8 cellular contexts compared by ENCODE assay signal in genomic region chr17:48626202-48626469, GRCh38. TPM values are rescaled to one million over a fixed set of nuclear protein-coding genes. Genes with fewer than 3 reads are reported as not detected.
A peak's percentile ranks its signal among the peaks of the same experiment; 100 is the strongest.
DNase-seq lines count a peak whose midpoint lies in the region; ATAC-seq and TF ChIP-seq lines count a peak whose summit lies in the region.

Gene HOXB9, minus strand, starts transcription at chr17:48626358. Its CDS starts 89 bp downstream, at chr17:48626269.

- peak within 1 kb of the TSS; percentile 49 for H3K23ac ChIP-seq in mesendoderm (ENCODE audit: low read length)

- peak in 1 of 8 donors; percentile 7 for ATAC-seq in heart right ventricle
- ATAC-seq in left cardiac atrium, result no peak
- no peak for ATAC-seq in HG03159 (IDR thresholded peaks at IDR 0.05; ENCODE audit: unreplicated experiment)

- no peak within 1 kb of the TSS for H4K5ac ChIP-seq in mesendoderm (ENCODE audit: low read length)

- H3K4me1 ChIP-seq in heart right ventricle (peaks cover 7 to 27% (median 23%) of the 10 kb centered on the region in 9 donors), mesendoderm (ENCODE audit: control insufficient read depth, low read depth, low read length) (no peaks in the 10 kb centered on the region), uterus (peaks cover 0 to 15% of the 10 kb centered on the region in 2 donors)

- H3K36me3 ChIP-seq in heart right ventricle, result no peaks in the 10 kb centered on the region
- no peaks in the 10 kb centered on the region for H3K36me3 ChIP-seq in mesendoderm (ENCODE audit: control insufficient read depth, insufficient read depth, low read length)
- no peaks in the 10 kb centered on the region for H3K36me3 ChIP-seq in uterus

- intact Hi-C loops in heart right ventricle (cut with DNase I), result no loop called here
- intact Hi-C loops in left cardiac atrium (cut with DNase I), result no loop called here
- intact Hi-C loops in uterus (cut with DNase I; ENCODE audit: low total_unique reads), result no loop called here

- H3K9ac ChIP-seq in mesendoderm (ENCODE audit: low read length), result peak within 1 kb of the TSS; percentile 51

- H3K4me2 ChIP-seq in mesendoderm (ENCODE audit: low read length), result peak within 1 kb of the TSS; percentile 83

- H3K9me3 ChIP-seq in heart right ventricle (no peaks in the 10 kb centered on the region), uterus (no peaks in the 10 kb centered on the region)

- H2BK5ac ChIP-seq in mesendoderm (ENCODE audit: low read length), result no peak within 1 kb of the TSS

- TF ChIP-seq CTCF in heart right ventricle (IDR thresholded peaks at IDR 0.05) (no peak), uterus (IDR thresholded peaks at IDR 0.05) (no peak)

- H4K8ac ChIP-seq in mesendoderm (ENCODE audit: low read depth, low read length), result no peak within 1 kb of the TSS

- WGBS in heart right ventricle, 2 donors, result 0 to 1% methylated on average over 18 to 19 of the region's 19 CpGs
- WGBS in mesendoderm (ENCODE audit: extremely low coverage, insufficient coverage, low lambda C conversion rate), result no CpG with 5 or more reads among the region's 19 CpGs

- no peaks in the 10 kb centered on the region for H3K79me2 ChIP-seq in mesendoderm (ENCODE audit: control insufficient read depth, insufficient read depth, low read length)

- peak within 1 kb of the TSS; percentile 74 for H3K56ac ChIP-seq in mesendoderm (ENCODE audit: low read length)

- DNase-seq in heart right ventricle (no peak), left cardiac atrium (no peak), amniotic epithelial cell (ENCODE audit: low read depth) (peak; percentile 46), mesendoderm (no peak), uterus (no peak), NCI-H1436 (lab: John Stamatoyannopoulos, UW) (no peak)
- no peak for DNase-seq in stimulated activated naive CD4-positive, alpha-beta T cell treated with Interleukin-2 at 50 U/mL for 16 hours (lab: John Stamatoyannopoulos, UW)

- no peak within 1 kb of the TSS for H3K27ac ChIP-seq in heart right ventricle
- no peak within 1 kb of the TSS for H3K27ac ChIP-seq in mesendoderm (ENCODE audit: low read depth, low read length)
- H3K27ac ChIP-seq in uterus, result peak within 1 kb of the TSS; percentile 26 to 44

- peak within 1 kb of the TSS; percentile 39 for H2BK15ac ChIP-seq in mesendoderm (replicated peaks; ENCODE audit: low read depth)

- H3K4me3 ChIP-seq in heart right ventricle, result peak within 1 kb of the TSS; percentile 6 to 41 (median 35)
- peak within 1 kb of the TSS; percentile 10 for H3K4me3 ChIP-seq in mesendoderm (ENCODE audit: low read length)
- peak within 1 kb of the TSS; percentile 3 to 22 for H3K4me3 ChIP-seq in uterus

- no peak within 1 kb of the TSS for H3K4ac ChIP-seq in mesendoderm (ENCODE audit: low read depth, low read length)

- peak within 1 kb of the TSS; percentile 31 for H2BK120ac ChIP-seq in mesendoderm (ENCODE audit: low read depth, low read length)

- peak within 1 kb of the TSS; percentile 81 for H3K18ac ChIP-seq in mesendoderm (ENCODE audit: low read length)

- no peak for TF ChIP-seq POLR2A in uterus (IDR thresholded peaks at IDR 0.05)

- peaks cover 72 to 100% (median 100%) of the 10 kb centered on the region in 7 donors for H3K27me3 ChIP-seq in heart right ventricle
- peaks cover 82% of the 10 kb centered on the region for H3K27me3 ChIP-seq in mesendoderm (ENCODE audit: insufficient read depth, low read length, poor library complexity)
- H3K27me3 ChIP-seq in uterus, result peaks cover 23 to 85% of the 10 kb centered on the region in 2 donors

- H2AK5ac ChIP-seq in mesendoderm (ENCODE audit: low read length), result no peak within 1 kb of the TSS

- H3K79me1 ChIP-seq in mesendoderm (ENCODE audit: low read length), result no peaks in the 10 kb centered on the region

RNA-seq across cellular contexts. Expression of gene HOXB9, which starts in this region (rescaled TPM):
- total RNA-seq in heart right ventricle (not detected), left cardiac atrium (not detected), uterus (1 to 10 TPM in 1 of 4 donors, under 1 TPM in 1, not detected in 2; 0.43 to 1.0 TPM)
- not detected for polyA plus RNA-seq in heart right ventricle
- 0.17 TPM for polyA plus RNA-seq in mesendoderm (2013, experiment 1 of 2)
- 0.10 TPM for polyA plus RNA-seq in mesendoderm (2013, experiment 2 of 2)

Comparison
In these comparisons a context has a peak if more than half of its experiments do, and no peak if none do; other contexts are left out.
1. H3K27ac ChIP-seq: peak in uterus (2 of 2); none in heart right ventricle (0 of 10) and mesendoderm (single experiment).
2. Peak in every context shown above with its lines, with median percentiles within 50 percentile points of each other: H3K4me3 ChIP-seq.